Comparison of ENCODE assay signal across 8 cellular contexts in genomic region chr14:99191663-99192621, GRCh38.
DNase-seq lines count a peak whose midpoint lies in the region; ATAC-seq and TF ChIP-seq lines count a peak whose summit lies in the region.

No MANE protein-coding gene starts in this region.

- H3K27me3 Mint-ChIP-seq in activated CD4-positive, alpha-beta T cell treated with anti-CD3 and anti-CD28 coated beads, Interleukin-2, amount 10 ng/mL, durations not matched to agents 24 days and 14 days = no peaks in the 10 kb centered on the region

- H3K4me1 Mint-ChIP-seq in activated CD4-positive, alpha-beta T cell treated with anti-CD3 and anti-CD28 coated beads, Interleukin-2, amount 10 ng/mL, durations not matched to agents 24 days and 14 days = peaks cover 89% of the 10 kb centered on the region

- H3K4me3 ChIP-seq in epithelial cell of proximal tubule (ENCODE audit: low read depth, low read length) = peak overlapping the region; percentile 55

- peaks cover 24% of the 10 kb centered on the region for H3K36me3 Mint-ChIP-seq in activated CD4-positive, alpha-beta T cell treated with anti-CD3 and anti-CD28 coated beads, Interleukin-2, amount 10 ng/mL, durations not matched to agents 24 days and 14 days (ENCODE audit: low read depth)

- H3K27ac Mint-ChIP-seq in activated CD4-positive, alpha-beta T cell treated with anti-CD3 and anti-CD28 coated beads, Interleukin-2, amount 10 ng/mL, durations not matched to agents 24 days and 14 days = peak overlapping the region; percentile 89

- DNase-seq in activated gamma-delta T cell treated with Interleukin-2 at 50 U/mL for 16 hours = peak; percentile 31
- DNase-seq in activated gamma-delta T cell (lab: John Stamatoyannopoulos, UW) = no peak
- DNase-seq in activated CD4-positive, alpha-beta T cell treated with anti-CD3 and anti-CD28 coated beads, Interleukin-2, amount 10 ng/mL, durations not matched to agents 24 days and 14 days = peak; percentile 81
- DNase-seq in epithelial cell of proximal tubule (ENCODE audit: low read depth) = peak; percentile 10
- DNase-seq in omental fat pad (ENCODE audit: low spot score) = no peak

- peak overlapping the region; percentile 90 for H3K4me3 Mint-ChIP-seq in activated CD4-positive, alpha-beta T cell treated with anti-CD3 and anti-CD28 coated beads, Interleukin-2, amount 10 ng/mL, durations not matched to agents 24 days and 14 days

- ATAC-seq in omental fat pad (ENCODE audit: low FRiP score) = peak; percentile 76
- ATAC-seq in GM18861 (IDR thresholded peaks at IDR 0.05; ENCODE audit: unreplicated experiment) = no peak
- ATAC-seq in GM18867 (IDR thresholded peaks at IDR 0.05; ENCODE audit: unreplicated experiment) = no peak
- ATAC-seq in GM19467 (IDR thresholded peaks at IDR 0.05; ENCODE audit: unreplicated experiment) = no peak

- no peaks in the 10 kb centered on the region for H3K9me3 Mint-ChIP-seq in activated CD4-positive, alpha-beta T cell treated with anti-CD3 and anti-CD28 coated beads, Interleukin-2, amount 10 ng/mL, durations not matched to agents 24 days and 14 days

- TF ChIP-seq CTCF in epithelial cell of proximal tubule (conservative IDR thresholded peaks at IDR 0.05; ENCODE audit: low read depth, low read length) (no peak), omental fat pad (IDR thresholded peaks at IDR 0.05) (no peak)

- intact Hi-C loops in activated CD4-positive, alpha-beta T cell treated with anti-CD3 and anti-CD28 coated beads, Interleukin-2, amount 10 ng/mL, durations not matched to agents 24 days and 14 days (cut with micrococcal nuclease) = loop anchor here (2.0 to 5.0 kb wide), 3 partner anchors 73 to 1053 kb away; no protein-coding TSS in a partner anchor

Comparison
In these comparisons a context has a peak if more than half of its experiments do, and no peak if none do; other contexts are left out.
1. DNase-seq: peak in activated gamma-delta T cell treated with Interleukin-2 at 50 U/mL for 16 hours (single experiment), activated CD4-positive, alpha-beta T cell treated with anti-CD3 and anti-CD28 coated beads, Interleukin-2, amount 10 ng/mL, durations not matched to agents 24 days and 14 days (single experiment) and epithelial cell of proximal tubule (single experiment); none in activated gamma-delta T cell (single experiment) and omental fat pad (single experiment).